ENCODE assay signal across 20 cellular contexts in genomic region chr15:49815506-49815905, GRCh38.
A peak's percentile ranks its signal among the peaks of the same experiment; 100 is the strongest.
DNase-seq lines count a peak whose midpoint lies in the region; ATAC-seq and TF ChIP-seq lines count a peak whose summit lies in the region.
"Had no signal": no experiment of that assay in that cellular context is flagged by ENCODE, and none has a peak within 500 bp of the region (broad histone marks: within the 10 kb centered on the region; RNA-seq: fewer than 3 reads in every experiment).

No MANE protein-coding gene starts in this region.

- no peak overlapping the region for H2BK12ac ChIP-seq in H9 (ENCODE audit: insufficient read length, low read depth, low read length)

- H3K9ac ChIP-seq in BLaER1 (no peak overlapping the region), GM23248 (peak overlapping the region; percentile 33), Loucy (ENCODE audit: low read depth, low read length, poor library complexity, severe bottlenecking) (peak overlapping the region; percentile 47), H9 (ENCODE audit: extremely low read depth, insufficient read length, low read length) (no peak overlapping the region)

- H3K9me2 ChIP-seq in GM23248 (ENCODE audit: insufficient read depth) (no peaks in the 10 kb centered on the region), Loucy (replicated peaks; ENCODE audit: low read depth, low read length) (no peaks in the 10 kb centered on the region)

- no peaks in the 10 kb centered on the region for H3K79me1 ChIP-seq in H9 (ENCODE audit: insufficient read depth, low read depth, low read length, poor library complexity, severe bottlenecking)

- no peak overlapping the region for H3T11ph ChIP-seq in H9 (ENCODE audit: low read length)

- no peak overlapping the region for H3K56ac ChIP-seq in H9 (ENCODE audit: insufficient read length, low read depth, low read length)

- no peaks in the 10 kb centered on the region for H3K23me2 ChIP-seq in H9 (ENCODE audit: insufficient read length, low read depth, low read length, poor library complexity, severe bottlenecking)

- no peak overlapping the region for H4K91ac ChIP-seq in H9 (ENCODE audit: insufficient read length, low read depth, low read length)

- H3K4me3 ChIP-seq in BLaER1 (no peak overlapping the region), GM23248 (no peak overlapping the region), Loucy (ENCODE audit: low read length, poor library complexity, severe bottlenecking) (peak overlapping the region; percentile 54), fibroblast of mammary gland (ENCODE audit: control insufficient read depth, low read depth, low read length) (no peak overlapping the region)
- H3K4me3 ChIP-seq: lower lobe of right lung had no signal

- H3K27ac ChIP-seq in BLaER1 (no peak overlapping the region), GM23248 (peak overlapping the region; percentile 74), H9 (ENCODE audit: insufficient read length, low read depth, low read length) (no peak overlapping the region)
- H3K27ac ChIP-seq: epithelial cell of prostate, lower lobe of right lung had no signal

- H2AFZ ChIP-seq in GM23248, result no peak overlapping the region
- H2AFZ ChIP-seq in Loucy (ENCODE audit: low read length), result peak overlapping the region; percentile 32; the same call in 1 of the 2 replicates
- no peak overlapping the region for H2AFZ ChIP-seq in H9 (ENCODE audit: low read length)

- 8 to 21% methylated on average over 1 of the region's 1 CpG for WGBS in GM23248 (ENCODE audit: low coverage in 1 of 2, low lambda C conversion rate in 2 of 2, missing lambda C conversion rate in 2 of 2), 2 experiments
- WGBS in H9 (ENCODE audit: extremely low coverage, insufficient read length, low lambda C conversion rate), result no CpG with 5 or more reads among the region's 1 CpG

- no peak overlapping the region for H3K27ac Mint-ChIP-seq in H9
- H3K27ac Mint-ChIP-seq: activated CD8-positive, alpha-beta T cell treated with anti-CD3 and anti-CD28 coated beads, Interleukin-2, amount 10 ng/mL, durations not matched to agents 7 days and 5 days; activated naive CD4-positive, alpha-beta T cell treated with anti-CD3 and anti-CD28 coated beads, Interleukin-2, amount 50 U/mL, for 72 hours; dendritic cell treated with granulocyte-macrophage colony-stimulating factor and Interleukin-4, amounts not matched to agents 40 ng/mL and 50 ng/mL, for 4 days; T-helper 2 cell treated with Interferon-gamma antibody and Interleukin-4, amounts not matched to agents 5 μg/mL and 100 μg/mL, for 36 hours had no signal

- H4K20me1 ChIP-seq in BLaER1 (no peaks in the 10 kb centered on the region), GM23248 (ENCODE audit: insufficient read depth) (no peaks in the 10 kb centered on the region), Loucy (ENCODE audit: insufficient read depth, low read length, poor library complexity, severe bottlenecking) (no peaks in the 10 kb centered on the region), H9 (ENCODE audit: control insufficient read depth, insufficient read depth, insufficient read length) (no peaks in the 10 kb centered on the region)

- no peak for ATAC-seq in HG03159 (IDR thresholded peaks at IDR 0.05; ENCODE audit: unreplicated experiment)
- ATAC-seq: lower lobe of right lung, sciatic nerve had no signal

- H3K36me3 ChIP-seq in BLaER1 (no peaks in the 10 kb centered on the region), GM23248 (ENCODE audit: low read depth) (no peaks in the 10 kb centered on the region), Loucy (ENCODE audit: insufficient read depth, low read length) (no peaks in the 10 kb centered on the region)
- H3K36me3 ChIP-seq: lower lobe of right lung had no signal

- H2BK20ac ChIP-seq in H9 (ENCODE audit: low read depth, low read length, poor library complexity, severe bottlenecking), result no peak overlapping the region

- H3K14ac ChIP-seq in H9 (ENCODE audit: insufficient read depth, low read length), result no peak overlapping the region

- TF ChIP-seq CTCF in Loucy (conservative IDR thresholded peaks at IDR 0.05; ENCODE audit: low read length), result no peak
- no peak for TF ChIP-seq CTCF in fibroblast of mammary gland (conservative IDR thresholded peaks at IDR 0.05; ENCODE audit: control insufficient read depth, insufficient read depth, low read depth, low read length)
- TF ChIP-seq CTCF in H9 (conservative IDR thresholded peaks at IDR 0.05), result no peak

- H4K8ac ChIP-seq in H9 (replicated peaks; ENCODE audit: insufficient read length, low read depth, low read length), result no peak overlapping the region

- no peak overlapping the region for H3K4me3 Mint-ChIP-seq in H9
- H3K4me3 Mint-ChIP-seq: activated CD8-positive, alpha-beta T cell treated with anti-CD3 and anti-CD28 coated beads, Interleukin-2, amount 10 ng/mL, durations not matched to agents 7 days and 5 days; dendritic cell treated with granulocyte-macrophage colony-stimulating factor and Interleukin-4, amounts not matched to agents 40 ng/mL and 50 ng/mL, for 4 days; T-helper 2 cell treated with Interferon-gamma antibody and Interleukin-4, amounts not matched to agents 5 μg/mL and 100 μg/mL, for 36 hours had no signal

- H3K27me3 ChIP-seq in BLaER1, result no peaks in the 10 kb centered on the region
- no peaks in the 10 kb centered on the region for H3K27me3 ChIP-seq in GM23248 (replicated peaks; ENCODE audit: insufficient read depth)
- H3K27me3 ChIP-seq in Loucy (ENCODE audit: insufficient read depth, low read length, poor library complexity, severe bottlenecking), result no peaks in the 10 kb centered on the region
- H3K27me3 ChIP-seq in H9 (ENCODE audit: insufficient read depth, low read length), result no peaks in the 10 kb centered on the region

- DNase-seq in GM23248 (peak; percentile 45), fibroblast of mammary gland (ENCODE audit: low read depth) (peak; percentile 12), H9 (no peak), A172 (ENCODE audit: low spot score) (no peak), DMS153 (lab: John Stamatoyannopoulos, UW) (no peak)
- DNase-seq: activated CD8-positive, alpha-beta T cell treated with anti-CD3 and anti-CD28 coated beads, Interleukin-2, amount 10 ng/mL, durations not matched to agents 7 days and 5 days; lower lobe of right lung; NCI-H1092; NCI-H2081 treated with DMSO at 0.1 percent for 48 hours; NCI-H510A treated with DMSO at 0.1 percent for 48 hours; SIG-M5; stimulated activated CD4-positive, alpha-beta T cell treated with anti-CD3 and anti-CD28 coated beads, Interleukin-2, amount 100 ng/mL, for 24 hours had no signal

- no peak overlapping the region for H2BK120ac ChIP-seq in H9 (ENCODE audit: low read depth, low read length, poor library complexity, severe bottlenecking)

- in situ Hi-C loops in GM23248 (cut with MboI), result no loop called here

- no peak overlapping the region for H2AK5ac ChIP-seq in H9 (ENCODE audit: insufficient read length, low read length)

- no peak overlapping the region for H2BK15ac ChIP-seq in H9 (ENCODE audit: low read depth, low read length)

- H3K36me3 Mint-ChIP-seq in H9 (ENCODE audit: insufficient read depth in 1 of 3, low read depth in 3 of 3), result no peaks in the 10 kb centered on the region
- H3K36me3 Mint-ChIP-seq: activated naive CD4-positive, alpha-beta T cell treated with anti-CD3 and anti-CD28 coated beads, Interleukin-2, amount 50 U/mL, for 72 hours had no signal

- H3K79me2 ChIP-seq in GM23248 (ENCODE audit: insufficient read depth) (no peaks in the 10 kb centered on the region), Loucy (ENCODE audit: insufficient read depth, low read length) (no peaks in the 10 kb centered on the region), H9 (ENCODE audit: insufficient read depth, low read length) (no peaks in the 10 kb centered on the region)

- no peak overlapping the region for H3K4ac ChIP-seq in H9 (ENCODE audit: low read depth, low read length)

- peaks cover 5% of the 10 kb centered on the region; the same call in 1 of the 2 replicates for H3K9me3 ChIP-seq in BLaER1
- H3K9me3 ChIP-seq in GM23248 (ENCODE audit: low read depth), result no peaks in the 10 kb centered on the region
- no peaks in the 10 kb centered on the region for H3K9me3 ChIP-seq in Loucy (ENCODE audit: insufficient read depth, low read depth, low read length)
- no peaks in the 10 kb centered on the region for H3K9me3 ChIP-seq in H9 (ENCODE audit: control insufficient read depth, low read depth, low read length)
- H3K9me3 ChIP-seq: lower lobe of right lung had no signal

- H3K18ac ChIP-seq in H9 (ENCODE audit: insufficient read length, low read depth, low read length), result no peak overlapping the region

- H3K4me2 ChIP-seq in BLaER1 (peak overlapping the region; percentile 31; the same call in 1 of the 2 replicates), GM23248 (ENCODE audit: unreplicated experiment) (peak overlapping the region; percentile 51), Loucy (ENCODE audit: low read depth, low read length, poor library complexity, severe bottlenecking) (peak overlapping the region; percentile 78), H9 (ENCODE audit: insufficient read depth, insufficient read length, low read length) (no peak overlapping the region)

- no peaks in the 10 kb centered on the region for H3K9me3 Mint-ChIP-seq in H9
- H3K9me3 Mint-ChIP-seq: T-helper 2 cell treated with Interferon-gamma antibody and Interleukin-4, amounts not matched to agents 5 μg/mL and 100 μg/mL, for 36 hours had no signal

- H3K4me1 ChIP-seq in BLaER1 (peaks cover 9% of the 10 kb centered on the region), GM23248 (ENCODE audit: insufficient read depth) (peaks cover 30% of the 10 kb centered on the region), Loucy (ENCODE audit: insufficient read depth, low read length, poor library complexity, severe bottlenecking) (peaks cover 30% of the 10 kb centered on the region), H9 (ENCODE audit: insufficient read depth, low read length) (no peaks in the 10 kb centered on the region)
- H3K4me1 ChIP-seq: lower lobe of right lung had no signal

- H3K4me1 Mint-ChIP-seq in H9, result no peaks in the 10 kb centered on the region

- H3F3A ChIP-seq in GM23248 (ENCODE audit: insufficient read depth) (peaks cover 28% of the 10 kb centered on the region), Loucy (ENCODE audit: low read depth) (peaks cover 7% of the 10 kb centered on the region)

- H2BK5ac ChIP-seq in H9 (ENCODE audit: insufficient read length, low read length), result no peak overlapping the region

- H3K23ac ChIP-seq in H9 (ENCODE audit: insufficient read length, low read depth, low read length), result no peak overlapping the region

- H3K27me3 Mint-ChIP-seq in H9 (ENCODE audit: low read depth), result no peaks in the 10 kb centered on the region
- H3K27me3 Mint-ChIP-seq: dendritic cell treated with granulocyte-macrophage colony-stimulating factor and Interleukin-4, amounts not matched to agents 40 ng/mL and 50 ng/mL, for 4 days had no signal

- H4K5ac ChIP-seq in H9 (ENCODE audit: insufficient read length, low read depth, low read length), result no peak overlapping the region

Comparison
In these comparisons a context has a peak if more than half of its experiments do, and no peak if none do; other contexts are left out.
1. H3K9ac ChIP-seq: peak in GM23248 (single experiment) and Loucy (single experiment); none in BLaER1 (single experiment) and H9 (single experiment).
2. DNase-seq: peak in GM23248 (single experiment) and fibroblast of mammary gland (single experiment); none in H9 (single experiment), A172 (single experiment) and DMS153 (single experiment).